ENCODE assay signal across 1 cellular context in the genomic region with DNA sequence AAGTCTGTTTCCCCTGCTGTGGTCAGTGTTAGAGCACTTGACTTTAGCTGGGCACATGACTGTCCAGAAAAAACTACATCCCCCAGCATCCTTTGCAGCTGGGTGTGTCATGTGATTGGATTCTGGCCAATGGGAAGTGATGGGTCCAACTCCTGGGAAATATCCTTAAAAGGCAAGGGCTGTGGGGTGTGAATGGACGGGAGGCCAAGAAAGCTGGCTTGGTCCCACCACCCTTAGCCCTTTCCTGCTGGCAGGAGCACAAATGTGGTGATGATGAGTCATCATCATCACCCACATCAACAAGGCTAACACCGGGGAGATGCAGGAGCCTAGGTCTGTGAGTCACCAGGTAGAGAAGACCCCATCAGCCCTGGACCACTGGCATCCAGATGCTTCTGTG.
TF ChIP-seq lines count a peak whose summit lies in the region.

No MANE protein-coding gene starts in this region.

TF ChIP-seq in K562, 482 proteins besides CTCF, POLR2A, EP300 and RAD21 (continued from another document and continues in another):
- TF ChIP-seq, protein P1, sequence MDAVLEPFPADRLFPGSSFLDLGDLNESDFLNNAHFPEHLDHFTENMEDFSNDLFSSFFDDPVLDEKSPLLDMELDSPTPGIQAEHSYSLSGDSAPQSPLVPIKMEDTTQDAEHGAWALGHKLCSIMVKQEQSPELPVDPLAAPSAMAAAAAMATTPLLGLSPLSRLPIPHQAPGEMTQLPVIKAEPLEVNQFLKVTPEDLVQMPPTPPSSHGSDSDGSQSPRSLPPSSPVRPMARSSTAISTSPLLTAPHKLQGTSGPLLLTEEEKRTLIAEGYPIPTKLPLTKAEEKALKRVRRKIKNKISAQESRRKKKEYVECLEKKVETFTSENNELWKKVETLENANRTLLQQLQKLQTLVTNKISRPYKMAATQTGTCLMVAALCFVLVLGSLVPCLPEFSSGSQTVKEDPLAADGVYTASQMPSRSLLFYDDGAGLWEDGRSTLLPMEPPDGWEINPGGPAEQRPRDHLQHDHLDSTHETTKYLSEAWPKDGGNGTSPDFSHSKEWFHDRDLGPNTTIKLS (IDR thresholded peaks at IDR 0.05; ENCODE audit: borderline replicate concordance, low read depth) = peak; percentile 37; the same call in 1 of the 2 replicates
- TF ChIP-seq JUNB (CRISPR knock-in tag; conservative IDR thresholded peaks at IDR 0.05) (peak; percentile 91), MBD2 (IDR thresholded peaks at IDR 0.05; ENCODE audit: borderline replicate concordance, low read depth) (peak; percentile 70; the same call in 1 of the 2 replicates), CBFA2T2 (conservative IDR thresholded peaks at IDR 0.05) (peak; percentile 61), MYC (IDR thresholded peaks at IDR 0.05; ENCODE audit: low read depth, low read length) (peak; percentile 49; the same call in 1 of the 2 replicates), MYC (CRISPR knock-in tag; IDR thresholded peaks at IDR 0.05; ENCODE audit: borderline replicate concordance, low read depth) (no peak), ZSCAN29 (IDR thresholded peaks at IDR 0.05) (no peak), ZNF143 (CRISPR knock-in tag; IDR thresholded peaks at IDR 0.05) (peak; percentile 90), SRF (CRISPR knock-in tag; IDR thresholded peaks at IDR 0.05) (peak; percentile 87 to 98), SUPT5H (IDR thresholded peaks at IDR 0.05) (no peak), FOSL1 (tag; conservative IDR thresholded peaks at IDR 0.05) (peak; percentile 72), ZNF140 (CRISPR knock-in tag; IDR thresholded peaks at IDR 0.05) (no peak), TOE1 (IDR thresholded peaks at IDR 0.05; ENCODE audit: borderline replicate concordance) (peak; percentile 95), TOE1 (CRISPR knock-in tag; IDR thresholded peaks at IDR 0.05; ENCODE audit: borderline replicate concordance, low read depth) (0 out of 2 replicates have a peak, but pooled peaks have one; percentile 34), NFXL1 (CRISPR knock-in tag; IDR thresholded peaks at IDR 0.05) (no peak), ZNF384 (IDR thresholded peaks at IDR 0.05; ENCODE audit: low read depth, low read length) (no peak), HCFC1 (IDR thresholded peaks at IDR 0.05; ENCODE audit: low read depth, low read length) (peak; percentile 93), ZFP30 (CRISPR knock-in tag; IDR thresholded peaks at IDR 0.05; ENCODE audit: borderline replicate concordance) (no peak), NFE2 (IDR thresholded peaks at IDR 0.05; ENCODE audit: low read depth) (peak; percentile 26; the same call in 1 of the 2 replicates), NR3C1 (CRISPR knock-in tag; IDR thresholded peaks at IDR 0.05) (no peak), MTF1 (CRISPR knock-in tag; IDR thresholded peaks at IDR 0.05; ENCODE audit: borderline replicate concordance) (no peak), RBM25 (IDR thresholded peaks at IDR 0.05; ENCODE audit: low read depth, low read length, severe bottlenecking) (peak; percentile 45), RCOR1 (IDR thresholded peaks at IDR 0.05; ENCODE audit: borderline replicate concordance in 1 of 2, low read depth in 2 of 2, low read length in 2 of 2) (no peak), ZNF764 (CRISPR knock-in tag; IDR thresholded peaks at IDR 0.05; ENCODE audit: low read depth) (no peak), SIX5 (IDR thresholded peaks at IDR 0.05; ENCODE audit: borderline replicate concordance in 1 of 2, insufficient read depth in 1 of 2, low read depth in 1 of 2, low read length in 2 of 2) (peak; percentile 82), NFIC (IDR thresholded peaks at IDR 0.05) (0 out of 2 replicates have a peak, but pooled peaks have one; percentile 10), TCFL5 (CRISPR knock-in tag; conservative IDR thresholded peaks at IDR 0.05) (no peak), JUND (IDR thresholded peaks at IDR 0.05; ENCODE audit: borderline replicate concordance, low read depth, low read length) (peak; percentile 25), JUND (tag; IDR thresholded peaks at IDR 0.05; ENCODE audit: borderline replicate concordance, low read depth, low read length) (peak; percentile 36; the same call in 1 of the 3 replicates), GATA2 (CRISPR knock-in tag; IDR thresholded peaks at IDR 0.05) (no peak), MAFG (tag; conservative IDR thresholded peaks at IDR 0.05) (0 out of 2 replicates have a peak, but pooled peaks have one; percentile 15), NFYB (IDR thresholded peaks at IDR 0.05; ENCODE audit: extremely low read depth, insufficient read length) (peak; percentile 99)
- TF ChIP-seq, protein P2, sequence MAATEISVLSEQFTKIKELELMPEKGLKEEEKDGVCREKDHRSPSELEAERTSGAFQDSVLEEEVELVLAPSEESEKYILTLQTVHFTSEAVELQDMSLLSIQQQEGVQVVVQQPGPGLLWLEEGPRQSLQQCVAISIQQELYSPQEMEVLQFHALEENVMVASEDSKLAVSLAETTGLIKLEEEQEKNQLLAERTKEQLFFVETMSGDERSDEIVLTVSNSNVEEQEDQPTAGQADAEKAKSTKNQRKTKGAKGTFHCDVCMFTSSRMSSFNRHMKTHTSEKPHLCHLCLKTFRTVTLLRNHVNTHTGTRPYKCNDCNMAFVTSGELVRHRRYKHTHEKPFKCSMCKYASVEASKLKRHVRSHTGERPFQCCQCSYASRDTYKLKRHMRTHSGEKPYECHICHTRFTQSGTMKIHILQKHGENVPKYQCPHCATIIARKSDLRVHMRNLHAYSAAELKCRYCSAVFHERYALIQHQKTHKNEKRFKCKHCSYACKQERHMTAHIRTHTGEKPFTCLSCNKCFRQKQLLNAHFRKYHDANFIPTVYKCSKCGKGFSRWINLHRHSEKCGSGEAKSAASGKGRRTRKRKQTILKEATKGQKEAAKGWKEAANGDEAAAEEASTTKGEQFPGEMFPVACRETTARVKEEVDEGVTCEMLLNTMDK (IDR thresholded peaks at IDR 0.05; ENCODE audit: borderline replicate concordance, insufficient read depth, low read depth, low read length, poor library complexity, severe bottlenecking) = no peak
- TF ChIP-seq, protein P3, sequence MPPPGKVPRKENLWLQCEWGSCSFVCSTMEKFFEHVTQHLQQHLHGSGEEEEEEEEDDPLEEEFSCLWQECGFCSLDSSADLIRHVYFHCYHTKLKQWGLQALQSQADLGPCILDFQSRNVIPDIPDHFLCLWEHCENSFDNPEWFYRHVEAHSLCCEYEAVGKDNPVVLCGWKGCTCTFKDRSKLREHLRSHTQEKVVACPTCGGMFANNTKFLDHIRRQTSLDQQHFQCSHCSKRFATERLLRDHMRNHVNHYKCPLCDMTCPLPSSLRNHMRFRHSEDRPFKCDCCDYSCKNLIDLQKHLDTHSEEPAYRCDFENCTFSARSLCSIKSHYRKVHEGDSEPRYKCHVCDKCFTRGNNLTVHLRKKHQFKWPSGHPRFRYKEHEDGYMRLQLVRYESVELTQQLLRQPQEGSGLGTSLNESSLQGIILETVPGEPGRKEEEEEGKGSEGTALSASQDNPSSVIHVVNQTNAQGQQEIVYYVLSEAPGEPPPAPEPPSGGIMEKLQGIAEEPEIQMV (tag; conservative IDR thresholded peaks at IDR 0.05; ENCODE audit: low read depth) = no peak
- TF ChIP-seq, protein P4, sequence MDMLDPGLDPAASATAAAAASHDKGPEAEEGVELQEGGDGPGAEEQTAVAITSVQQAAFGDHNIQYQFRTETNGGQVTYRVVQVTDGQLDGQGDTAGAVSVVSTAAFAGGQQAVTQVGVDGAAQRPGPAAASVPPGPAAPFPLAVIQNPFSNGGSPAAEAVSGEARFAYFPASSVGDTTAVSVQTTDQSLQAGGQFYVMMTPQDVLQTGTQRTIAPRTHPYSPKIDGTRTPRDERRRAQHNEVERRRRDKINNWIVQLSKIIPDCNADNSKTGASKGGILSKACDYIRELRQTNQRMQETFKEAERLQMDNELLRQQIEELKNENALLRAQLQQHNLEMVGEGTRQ (CRISPR knock-in tag; IDR thresholded peaks at IDR 0.05) = peak; percentile 97
- TF ChIP-seq, protein P5, sequence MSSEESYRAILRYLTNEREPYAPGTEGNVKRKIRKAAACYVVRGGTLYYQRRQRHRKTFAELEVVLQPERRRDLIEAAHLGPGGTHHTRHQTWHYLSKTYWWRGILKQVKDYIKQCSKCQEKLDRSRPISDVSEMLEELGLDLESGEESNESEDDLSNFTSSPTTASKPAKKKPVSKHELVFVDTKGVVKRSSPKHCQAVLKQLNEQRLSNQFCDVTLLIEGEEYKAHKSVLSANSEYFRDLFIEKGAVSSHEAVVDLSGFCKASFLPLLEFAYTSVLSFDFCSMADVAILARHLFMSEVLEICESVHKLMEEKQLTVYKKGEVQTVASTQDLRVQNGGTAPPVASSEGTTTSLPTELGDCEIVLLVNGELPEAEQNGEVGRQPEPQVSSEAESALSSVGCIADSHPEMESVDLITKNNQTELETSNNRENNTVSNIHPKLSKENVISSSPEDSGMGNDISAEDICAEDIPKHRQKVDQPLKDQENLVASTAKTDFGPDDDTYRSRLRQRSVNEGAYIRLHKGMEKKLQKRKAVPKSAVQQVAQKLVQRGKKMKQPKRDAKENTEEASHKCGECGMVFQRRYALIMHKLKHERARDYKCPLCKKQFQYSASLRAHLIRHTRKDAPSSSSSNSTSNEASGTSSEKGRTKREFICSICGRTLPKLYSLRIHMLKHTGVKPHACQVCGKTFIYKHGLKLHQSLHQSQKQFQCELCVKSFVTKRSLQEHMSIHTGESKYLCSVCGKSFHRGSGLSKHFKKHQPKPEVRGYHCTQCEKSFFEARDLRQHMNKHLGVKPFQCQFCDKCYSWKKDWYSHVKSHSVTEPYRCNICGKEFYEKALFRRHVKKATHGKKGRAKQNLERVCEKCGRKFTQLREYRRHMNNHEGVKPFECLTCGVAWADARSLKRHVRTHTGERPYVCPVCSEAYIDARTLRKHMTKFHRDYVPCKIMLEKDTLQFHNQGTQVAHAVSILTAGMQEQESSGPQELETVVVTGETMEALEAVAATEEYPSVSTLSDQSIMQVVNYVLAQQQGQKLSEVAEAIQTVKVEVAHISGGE (CRISPR knock-in tag; IDR thresholded peaks at IDR 0.05) = no peak
- TF ChIP-seq, protein P6, sequence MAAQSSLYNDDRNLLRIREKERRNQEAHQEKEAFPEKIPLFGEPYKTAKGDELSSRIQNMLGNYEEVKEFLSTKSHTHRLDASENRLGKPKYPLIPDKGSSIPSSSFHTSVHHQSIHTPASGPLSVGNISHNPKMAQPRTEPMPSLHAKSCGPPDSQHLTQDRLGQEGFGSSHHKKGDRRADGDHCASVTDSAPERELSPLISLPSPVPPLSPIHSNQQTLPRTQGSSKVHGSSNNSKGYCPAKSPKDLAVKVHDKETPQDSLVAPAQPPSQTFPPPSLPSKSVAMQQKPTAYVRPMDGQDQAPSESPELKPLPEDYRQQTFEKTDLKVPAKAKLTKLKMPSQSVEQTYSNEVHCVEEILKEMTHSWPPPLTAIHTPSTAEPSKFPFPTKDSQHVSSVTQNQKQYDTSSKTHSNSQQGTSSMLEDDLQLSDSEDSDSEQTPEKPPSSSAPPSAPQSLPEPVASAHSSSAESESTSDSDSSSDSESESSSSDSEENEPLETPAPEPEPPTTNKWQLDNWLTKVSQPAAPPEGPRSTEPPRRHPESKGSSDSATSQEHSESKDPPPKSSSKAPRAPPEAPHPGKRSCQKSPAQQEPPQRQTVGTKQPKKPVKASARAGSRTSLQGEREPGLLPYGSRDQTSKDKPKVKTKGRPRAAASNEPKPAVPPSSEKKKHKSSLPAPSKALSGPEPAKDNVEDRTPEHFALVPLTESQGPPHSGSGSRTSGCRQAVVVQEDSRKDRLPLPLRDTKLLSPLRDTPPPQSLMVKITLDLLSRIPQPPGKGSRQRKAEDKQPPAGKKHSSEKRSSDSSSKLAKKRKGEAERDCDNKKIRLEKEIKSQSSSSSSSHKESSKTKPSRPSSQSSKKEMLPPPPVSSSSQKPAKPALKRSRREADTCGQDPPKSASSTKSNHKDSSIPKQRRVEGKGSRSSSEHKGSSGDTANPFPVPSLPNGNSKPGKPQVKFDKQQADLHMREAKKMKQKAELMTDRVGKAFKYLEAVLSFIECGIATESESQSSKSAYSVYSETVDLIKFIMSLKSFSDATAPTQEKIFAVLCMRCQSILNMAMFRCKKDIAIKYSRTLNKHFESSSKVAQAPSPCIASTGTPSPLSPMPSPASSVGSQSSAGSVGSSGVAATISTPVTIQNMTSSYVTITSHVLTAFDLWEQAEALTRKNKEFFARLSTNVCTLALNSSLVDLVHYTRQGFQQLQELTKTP (IDR thresholded peaks at IDR 0.05; ENCODE audit: low read depth in 1 of 2, partially characterized antibody in 2 of 2) = peak in 1 of 2 experiments; percentile 88
- TF ChIP-seq, protein P7, sequence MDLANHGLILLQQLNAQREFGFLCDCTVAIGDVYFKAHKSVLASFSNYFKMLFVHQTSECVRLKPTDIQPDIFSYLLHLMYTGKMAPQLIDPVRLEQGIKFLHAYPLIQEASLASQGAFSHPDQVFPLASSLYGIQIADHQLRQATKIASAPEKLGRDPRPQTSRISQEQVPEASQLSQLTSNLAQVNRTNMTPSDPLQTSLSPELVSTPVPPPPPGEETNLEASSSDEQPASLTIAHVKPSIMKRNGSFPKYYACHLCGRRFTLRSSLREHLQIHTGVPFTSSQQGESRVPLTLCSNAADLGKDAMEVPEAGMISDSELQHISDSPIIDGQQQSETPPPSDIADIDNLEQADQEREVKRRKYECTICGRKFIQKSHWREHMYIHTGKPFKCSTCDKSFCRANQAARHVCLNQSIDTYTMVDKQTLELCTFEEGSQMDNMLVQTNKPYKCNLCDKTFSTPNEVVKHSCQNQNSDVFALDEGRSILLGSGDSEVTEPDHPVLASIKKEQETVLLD (IDR thresholded peaks at IDR 0.05) = no peak
- TF ChIP-seq, protein P8, sequence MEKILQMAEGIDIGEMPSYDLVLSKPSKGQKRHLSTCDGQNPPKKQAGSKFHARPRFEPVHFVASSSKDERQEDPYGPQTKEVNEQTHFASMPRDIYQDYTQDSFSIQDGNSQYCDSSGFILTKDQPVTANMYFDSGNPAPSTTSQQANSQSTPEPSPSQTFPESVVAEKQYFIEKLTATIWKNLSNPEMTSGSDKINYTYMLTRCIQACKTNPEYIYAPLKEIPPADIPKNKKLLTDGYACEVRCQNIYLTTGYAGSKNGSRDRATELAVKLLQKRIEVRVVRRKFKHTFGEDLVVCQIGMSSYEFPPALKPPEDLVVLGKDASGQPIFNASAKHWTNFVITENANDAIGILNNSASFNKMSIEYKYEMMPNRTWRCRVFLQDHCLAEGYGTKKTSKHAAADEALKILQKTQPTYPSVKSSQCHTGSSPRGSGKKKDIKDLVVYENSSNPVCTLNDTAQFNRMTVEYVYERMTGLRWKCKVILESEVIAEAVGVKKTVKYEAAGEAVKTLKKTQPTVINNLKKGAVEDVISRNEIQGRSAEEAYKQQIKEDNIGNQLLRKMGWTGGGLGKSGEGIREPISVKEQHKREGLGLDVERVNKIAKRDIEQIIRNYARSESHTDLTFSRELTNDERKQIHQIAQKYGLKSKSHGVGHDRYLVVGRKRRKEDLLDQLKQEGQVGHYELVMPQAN (IDR thresholded peaks at IDR 0.05; ENCODE audit: borderline replicate concordance) = no peak
- TF ChIP-seq, protein P9, sequence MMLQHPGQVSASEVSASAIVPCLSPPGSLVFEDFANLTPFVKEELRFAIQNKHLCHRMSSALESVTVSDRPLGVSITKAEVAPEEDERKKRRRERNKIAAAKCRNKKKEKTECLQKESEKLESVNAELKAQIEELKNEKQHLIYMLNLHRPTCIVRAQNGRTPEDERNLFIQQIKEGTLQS (IDR thresholded peaks at IDR 0.05) = peak; percentile 83
- TF ChIP-seq, protein P9 (CRISPR knock-in tag; conservative IDR thresholded peaks at IDR 0.05) = no peak
- TF ChIP-seq, protein P10, sequence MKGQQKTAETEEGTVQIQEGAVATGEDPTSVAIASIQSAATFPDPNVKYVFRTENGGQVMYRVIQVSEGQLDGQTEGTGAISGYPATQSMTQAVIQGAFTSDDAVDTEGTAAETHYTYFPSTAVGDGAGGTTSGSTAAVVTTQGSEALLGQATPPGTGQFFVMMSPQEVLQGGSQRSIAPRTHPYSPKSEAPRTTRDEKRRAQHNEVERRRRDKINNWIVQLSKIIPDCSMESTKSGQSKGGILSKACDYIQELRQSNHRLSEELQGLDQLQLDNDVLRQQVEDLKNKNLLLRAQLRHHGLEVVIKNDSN (CRISPR knock-in tag; IDR thresholded peaks at IDR 0.05) = peak; percentile 97
